Comparison of ENCODE assay signal across 16 cellular contexts in genomic region chr5:163309850-163310365, GRCh38.
"Had no signal": no experiment of that assay in that cellular context is flagged by ENCODE, and none has a peak within 500 bp of the region (broad histone marks: within the 10 kb centered on the region; RNA-seq: fewer than 3 reads in every experiment).

No MANE protein-coding gene starts in this region.

- DNase-seq: activated CD4-positive, alpha-beta T cell treated with anti-CD3 and anti-CD28 coated beads, Interleukin-2, amount 10 ng/mL, durations not matched to agents 7 days and 5 days; activated CD8-positive, alpha-beta memory T cell treated with anti-CD3 and anti-CD28 coated beads, Interleukin-2, amount 50 U/mL, for 48 hours; activated gamma-delta T cell; activated T-cell treated with anti-CD3 and anti-CD28 coated beads, Interleukin-2, amount 50 U/mL, for 72 hours; foreskin melanocyte; head of caudate nucleus; immature natural killer cell; ovary; sigmoid colon; spleen; stomach; testis had no signal

- H3K9me3 Mint-ChIP-seq: neural progenitor cell had no signal

- H3K36me3 Mint-ChIP-seq: activated naive CD4-positive, alpha-beta T cell treated with anti-CD3 and anti-CD28 coated beads, Interleukin-2, amount 50 U/mL, for 72 hours; immature natural killer cell; neural progenitor cell had no signal

- H2AFZ ChIP-seq: neural progenitor cell had no signal

- H3K4me3 Mint-ChIP-seq: activated CD4-positive, alpha-beta T cell treated with anti-CD3 and anti-CD28 coated beads, Interleukin-2, amount 10 ng/mL, durations not matched to agents 7 days and 5 days; activated T-cell treated with anti-CD3 and anti-CD28 coated beads, Interleukin-2, amount 50 U/mL, for 72 hours; immature natural killer cell; neural progenitor cell had no signal

- H3K4me1 Mint-ChIP-seq: activated CD4-positive, alpha-beta T cell treated with anti-CD3 and anti-CD28 coated beads, Interleukin-2, amount 10 ng/mL, durations not matched to agents 7 days and 5 days; immature natural killer cell; neural progenitor cell had no signal

- H3K4me3 ChIP-seq: cardiac muscle cell, neural progenitor cell, ovary, sigmoid colon, spleen, stomach, testis had no signal

- H3K36me3 ChIP-seq: cardiac muscle cell, neural progenitor cell, ovary, sigmoid colon, spleen, stomach had no signal

- H3K4me2 ChIP-seq: neural progenitor cell had no signal

- H3K27me3 Mint-ChIP-seq: activated CD4-positive, alpha-beta T cell treated with anti-CD3 and anti-CD28 coated beads, Interleukin-2, amount 10 ng/mL, durations not matched to agents 7 days and 5 days had no signal

- H3K27ac ChIP-seq: cardiac muscle cell, epithelial cell of prostate, neural progenitor cell, ovary, sigmoid colon, stomach, testis had no signal

- H3K4me1 ChIP-seq: neural progenitor cell, sigmoid colon, spleen, stomach, testis had no signal

- H3K9me3 ChIP-seq: testis had no signal

- H3K27ac Mint-ChIP-seq: activated CD4-positive, alpha-beta T cell treated with anti-CD3 and anti-CD28 coated beads, Interleukin-2, amount 10 ng/mL, durations not matched to agents 7 days and 5 days; activated naive CD4-positive, alpha-beta T cell treated with anti-CD3 and anti-CD28 coated beads, Interleukin-2, amount 50 U/mL, for 72 hours; activated T-cell treated with anti-CD3 and anti-CD28 coated beads, Interleukin-2, amount 50 U/mL, for 72 hours; immature natural killer cell; neural progenitor cell had no signal

- H3K9ac ChIP-seq: neural progenitor cell had no signal

- H3K27me3 ChIP-seq: cardiac muscle cell, neural progenitor cell, ovary, sigmoid colon, spleen, stomach, testis had no signal

- ATAC-seq: activated naive CD4-positive, alpha-beta T cell treated with anti-CD3 and anti-CD28 coated beads, Interleukin-2, amount 50 U/mL, for 72 hours; activated T-cell treated with anti-CD3 and anti-CD28 coated beads, Interleukin-2, amount 50 U/mL, for 72 hours had no signal
